In genomic region chr1:91500756-91501526, GRCh38 we compare ENCODE assay signal across 8 cellular contexts. TPM values are rescaled to one million over a fixed set of nuclear protein-coding genes. Genes with fewer than 3 reads are reported as not detected.
A peak's percentile ranks its signal among the peaks of the same experiment; 100 is the strongest.
DNase-seq lines count a peak whose midpoint lies in the region; ATAC-seq and TF ChIP-seq lines count a peak whose summit lies in the region.

CDC7 (plus strand) TSS chr1:91500851; CDS start chr1:91501717, 866 bp downstream.

- no peaks in the 10 kb centered on the region for H3K27me3 Mint-ChIP-seq in chondrocyte (ENCODE audit: low read depth)

- ATAC-seq in GM19025 (IDR thresholded peaks at IDR 0.05; ENCODE audit: low read depth, unreplicated experiment) (peak; percentile 79), HG03280 (IDR thresholded peaks at IDR 0.05; ENCODE audit: unreplicated experiment) (peak; percentile 83)

- peaks cover 17% of the 10 kb centered on the region for H3K4me1 Mint-ChIP-seq in chondrocyte (ENCODE audit: low read depth)

- H3K27ac Mint-ChIP-seq in chondrocyte (ENCODE audit: unreplicated experiment): no peak within 1 kb of the TSS

- no peaks in the 10 kb centered on the region for H3K36me3 Mint-ChIP-seq in chondrocyte (ENCODE audit: low read depth)

- no peak within 1 kb of the TSS for H3K4me3 Mint-ChIP-seq in chondrocyte (ENCODE audit: unreplicated experiment)

- no peaks in the 10 kb centered on the region for H3K9me3 Mint-ChIP-seq in chondrocyte (ENCODE audit: low read depth)

- TF ChIP-seq CTCF in chondrocyte (IDR thresholded peaks at IDR 0.05): peak; percentile 82

- DNase-seq in Ammon's horn (ENCODE audit: low spot score): peak; percentile 89
- peak; percentile 93 for DNase-seq in NCI-H345 (lab: John Stamatoyannopoulos, UW)
- peak; percentile 81 for DNase-seq in activated CD4-positive, alpha-beta T cell treated with anti-CD3 and anti-CD28 coated beads for 1 hour
- DNase-seq in chondrocyte (ENCODE audit: low spot score): peak; percentile 96
- DNase-seq in kidney glomerular epithelial cell (lab: John Stamatoyannopoulos, UW): peak; percentile 94
- DNase-seq in stimulated activated CD4-positive, alpha-beta T cell treated with anti-CD3 and anti-CD28 coated beads, Interleukin-15, amount 100 ng/mL, for 48 hours (ENCODE audit: low read depth in 2 of 2): peak; percentile 78 to 85

RNA-seq across cellular contexts. Expression of gene CDC7, which starts in this region (rescaled TPM):
- total RNA-seq in chondrocyte: 3.9 to 6.4 TPM (median 6.4 TPM) in 3 replicates

Comparison
In these comparisons a context has a peak if more than half of its experiments do, and no peak if none do; other contexts are left out.
1. Peak in every context shown above with its lines: DNase-seq and ATAC-seq.